Comparison of ENCODE assay signal across 7 cellular contexts in the genomic region with DNA sequence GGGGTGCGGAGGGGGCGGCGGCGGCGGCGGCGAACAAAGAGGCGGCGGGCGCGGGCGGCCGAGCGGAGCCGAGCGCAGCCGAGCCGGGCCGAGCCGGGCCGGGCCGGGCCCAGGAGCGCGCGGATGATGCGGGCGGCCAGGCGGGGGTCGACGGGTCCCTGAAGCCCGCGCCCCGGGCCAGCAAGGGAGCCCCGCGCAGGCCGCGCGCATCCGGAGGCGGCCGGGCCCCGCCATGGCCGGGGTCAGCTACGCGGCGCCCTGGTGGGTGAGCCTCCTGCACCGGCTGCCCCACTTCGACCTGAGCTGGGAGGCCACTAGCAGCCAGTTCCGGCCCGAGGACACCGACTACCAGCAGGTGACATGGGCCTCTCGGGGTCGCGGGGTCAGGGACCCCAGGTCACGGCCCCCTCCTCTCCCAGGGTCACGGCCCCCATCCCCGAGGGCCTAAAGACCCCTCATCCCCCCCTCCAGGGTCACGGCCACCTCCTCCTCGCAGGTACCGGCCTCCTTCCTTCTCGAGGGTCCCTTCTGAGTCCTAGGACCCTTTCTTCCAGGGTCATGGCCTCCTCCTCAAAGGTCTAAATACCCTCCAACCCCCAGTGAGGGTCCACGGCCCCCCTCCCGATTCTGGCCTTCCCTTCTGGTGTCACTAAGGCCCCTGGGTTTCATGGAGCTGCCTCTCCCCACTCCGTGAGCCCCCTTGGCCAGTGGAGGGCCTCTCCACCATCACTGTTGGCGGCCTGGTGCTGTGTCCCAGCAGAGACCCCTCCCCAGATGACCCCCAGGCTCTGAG. TPM values are rescaled to one million over a fixed set of nuclear protein-coding genes. Genes with fewer than 3 reads are reported as not detected.
DNase-seq lines count a peak whose midpoint lies in the region; ATAC-seq and TF ChIP-seq lines count a peak whose summit lies in the region.

A gene with protein sequence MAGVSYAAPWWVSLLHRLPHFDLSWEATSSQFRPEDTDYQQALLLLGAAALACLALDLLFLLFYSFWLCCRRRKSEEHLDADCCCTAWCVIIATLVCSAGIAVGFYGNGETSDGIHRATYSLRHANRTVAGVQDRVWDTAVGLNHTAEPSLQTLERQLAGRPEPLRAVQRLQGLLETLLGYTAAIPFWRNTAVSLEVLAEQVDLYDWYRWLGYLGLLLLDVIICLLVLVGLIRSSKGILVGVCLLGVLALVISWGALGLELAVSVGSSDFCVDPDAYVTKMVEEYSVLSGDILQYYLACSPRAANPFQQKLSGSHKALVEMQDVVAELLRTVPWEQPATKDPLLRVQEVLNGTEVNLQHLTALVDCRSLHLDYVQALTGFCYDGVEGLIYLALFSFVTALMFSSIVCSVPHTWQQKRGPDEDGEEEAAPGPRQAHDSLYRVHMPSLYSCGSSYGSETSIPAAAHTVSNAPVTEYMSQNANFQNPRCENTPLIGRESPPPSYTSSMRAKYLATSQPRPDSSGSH (plus strand): TSS at position 63 of the 793 bp plus-strand sequence. CDS start 170 bp downstream, at position 233.

- peaks cover 11 to 32% (median 23%) of the 10 kb centered on the region in 4 donors for H3K4me1 Mint-ChIP-seq in naive thymus-derived CD8-positive, alpha-beta T cell

- peak; percentile 51 for ATAC-seq in HG02798 (IDR thresholded peaks at IDR 0.05; ENCODE audit: poor library complexity, unreplicated experiment)
- peak in 1 of 2 donors; percentile 67 for ATAC-seq in naive thymus-derived CD8-positive, alpha-beta T cell

- DNase-seq in RKO (ENCODE audit: low spot score) = peak; percentile 59
- peak in 1 of 10 donors; percentile 33 for DNase-seq in naive thymus-derived CD8-positive, alpha-beta T cell
- no peak for DNase-seq in activated effector memory CD4-positive, alpha-beta T cell treated with Interleukin-2 at 50 U/mL for 16 hours
- DNase-seq in NCI-H2107 (lab: John Stamatoyannopoulos, UW) = no peak

- no peaks in the 10 kb centered on the region for H3K36me3 Mint-ChIP-seq in naive thymus-derived CD8-positive, alpha-beta T cell

- H3K4me3 Mint-ChIP-seq in naive thymus-derived CD8-positive, alpha-beta T cell = peak within 1 kb of the TSS; percentile 83 to 94 (median 90)

- H3K27me3 Mint-ChIP-seq in naive thymus-derived CD8-positive, alpha-beta T cell = no peaks in the 10 kb centered on the region

- no peaks in the 10 kb centered on the region for H3K9me3 Mint-ChIP-seq in naive thymus-derived CD8-positive, alpha-beta T cell

- peak; percentile 42 for TF ChIP-seq POLR2A in GM18951 (IDR thresholded peaks at IDR 0.05; ENCODE audit: extremely low read depth, insufficient read depth, insufficient read length)

- POLR2A ChIA-PET in naive thymus-derived CD8-positive, alpha-beta T cell (lab: Charles Lee) = interaction anchor here (1.0 to 3.8 kb wide), 6 partner anchors 13 to 124 kb away, joined by 3 to 21 read pairs (median 4); no protein-coding TSS in a partner anchor

- H3K27ac Mint-ChIP-seq in naive thymus-derived CD8-positive, alpha-beta T cell = peak within 1 kb of the TSS in 9 of 10 donors; percentile 31 to 93 (median 74)

- in situ Hi-C loops in GM18951 (cut with MboI; ENCODE audit: low sequenced_read_pairs, unreplicated experiment) (no loop called here), endometrial microvascular endothelial cells (cut with HindIII; ENCODE audit: inconsistent ontology term, low pct_unique_long_range_greater_than_20kb, low sequenced_read_pairs) (no loop called here)

RNA-seq across cellular contexts. Expression of the gene that starts here (rescaled TPM):
- total RNA-seq in endometrial microvascular endothelial cells (ENCODE audit: inconsistent ontology term) = 98.6 TPM
- total RNA-seq in naive thymus-derived CD8-positive, alpha-beta T cell = 10 to 100 TPM; 13.7 to 14.9 TPM
- polyA plus RNA-seq in naive thymus-derived CD8-positive, alpha-beta T cell = 1 to 10 TPM; 1.1 to 1.9 (median 1.1) TPM
